In the genomic region with DNA sequence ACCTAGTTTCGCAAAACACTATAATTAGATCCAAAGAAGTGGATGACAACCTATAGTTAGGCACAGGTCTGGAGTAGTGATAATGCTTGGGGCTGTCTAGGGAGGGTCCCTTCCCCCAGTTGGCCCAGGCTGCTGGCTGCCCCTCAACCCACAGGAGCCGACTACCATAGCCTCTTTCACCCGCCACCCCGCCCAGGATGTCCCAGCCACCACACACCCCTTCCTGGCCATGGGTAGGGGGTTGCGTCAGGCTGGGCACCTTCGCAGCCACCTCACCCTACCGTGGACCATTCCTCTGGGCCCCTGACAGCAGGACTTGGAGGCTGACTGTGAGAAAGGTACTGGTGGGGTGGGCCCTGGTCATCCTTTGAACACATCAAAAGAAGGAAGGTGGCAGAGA, we compare ENCODE assay signal across 21 cellular contexts. TPM values are rescaled to one million over a fixed set of nuclear protein-coding genes. Genes with fewer than 3 reads are reported as not detected.
DNase-seq lines count a peak whose midpoint lies in the region; ATAC-seq and TF ChIP-seq lines count a peak whose summit lies in the region.
"Had no signal": no experiment of that assay in that cellular context is flagged by ENCODE, and none has a peak within 500 bp of the region (broad histone marks: within the 10 kb centered on the region; RNA-seq: fewer than 3 reads in every experiment).

No MANE protein-coding gene starts in this region.

- no peak for ATAC-seq in activated naive CD8-positive, alpha-beta T cell treated with anti-CD3 and anti-CD28 coated beads, Interleukin-2, amount 10 ng/mL, durations not matched to agents 7 days and 5 days (ENCODE audit: low read depth)
- ATAC-seq in GM21423 (IDR thresholded peaks at IDR 0.05; ENCODE audit: unreplicated experiment), result no peak
- ATAC-seq: upper lobe of right lung had no signal

- no peaks in the 10 kb centered on the region for H3K27me3 ChIP-seq in spleen (replicated peaks in 1 of 7)
- H3K27me3 ChIP-seq: upper lobe of right lung had no signal

- DNase-seq in activated naive CD8-positive, alpha-beta T cell treated with anti-CD3 and anti-CD28 coated beads, Interleukin-2, amount 10 ng/mL, durations not matched to agents 7 days and 5 days, result no peak
- no peak for DNase-seq in activated naive CD8-positive, alpha-beta T cell treated with anti-CD3 and anti-CD28 coated beads for 36 hours
- peak; percentile 56 to 68 (median 66) for DNase-seq in immature natural killer cell
- DNase-seq in spleen, result peak; percentile 88
- DNase-seq in GM03348 (ENCODE audit: low spot score), result no peak
- DNase-seq in C1 segment of cervical spinal cord (lab: John Stamatoyannopoulos, UW), result no peak
- DNase-seq: activated CD4-positive, alpha-beta T cell treated with anti-CD3 and anti-CD28 coated beads, Interleukin-2, amount 50 U/mL, for 4 hours; activated effector memory CD4-positive, alpha-beta T cell treated with Interleukin-2 at 50 U/mL for 16 hours; COR-L47; head of caudate nucleus; mesendoderm; NCI-H187 treated with DMSO at 0.1 percent for 48 hours; NCI-H446; stimulated activated naive CD4-positive, alpha-beta T cell; SW 1271; upper lobe of right lung had no signal

- POLR2A ChIA-PET in activated naive CD8-positive, alpha-beta T cell treated with anti-CD3 and anti-CD28 coated beads, Interleukin-2, amount 10 ng/mL, durations not matched to agents 7 days and 5 days (lab: Charles Lee), result interaction anchor here (1.0 kb wide), 1 partner anchor 15 kb away, joined by 3 read pairs; no protein-coding TSS in a partner anchor

- intact Hi-C loops in spleen (cut with DNase I; ENCODE audit: low total_unique reads), result no loop called here

- WGBS in spleen, 5 donors, result 31 to 54% (median 47%) methylated on average over 7 of the region's 7 CpGs

- no peak for TF ChIP-seq CTCF in spleen (IDR thresholded peaks at IDR 0.05 in 8 of 11, conservative IDR thresholded peaks at IDR 0.05 in 3 of 11)

- peak overlapping the region in 3 of 8 donors; percentile 8 to 98 (median 19) for H3K4me3 ChIP-seq in spleen
- H3K4me3 ChIP-seq: upper lobe of right lung had no signal

- no peaks in the 10 kb centered on the region for H3K9me3 Mint-ChIP-seq in activated naive CD8-positive, alpha-beta T cell treated with anti-CD3 and anti-CD28 coated beads, Interleukin-2, amount 10 ng/mL, durations not matched to agents 7 days and 5 days
- no peaks in the 10 kb centered on the region for H3K9me3 Mint-ChIP-seq in activated naive CD8-positive, alpha-beta T cell treated with anti-CD3 and anti-CD28 coated beads for 36 hours
- H3K9me3 Mint-ChIP-seq in IgD-negative memory B cell (no peaks in the 10 kb centered on the region), immature natural killer cell (no peaks in the 10 kb centered on the region)
- H3K9me3 Mint-ChIP-seq: neural crest cell had no signal

- H3K4me1 Mint-ChIP-seq in activated naive CD8-positive, alpha-beta T cell treated with anti-CD3 and anti-CD28 coated beads, Interleukin-2, amount 10 ng/mL, durations not matched to agents 7 days and 5 days, result peaks cover 33% of the 10 kb centered on the region
- peaks cover 21% of the 10 kb centered on the region for H3K4me1 Mint-ChIP-seq in activated naive CD8-positive, alpha-beta T cell treated with anti-CD3 and anti-CD28 coated beads for 36 hours
- peaks cover 48 to 67% (median 66%) of the 10 kb centered on the region in 3 donors for H3K4me1 Mint-ChIP-seq in IgD-negative memory B cell
- H3K4me1 Mint-ChIP-seq in immature natural killer cell, result peaks cover 95 to 98% of the 10 kb centered on the region in 2 donors

- peak overlapping the region; percentile 67 for H3K27ac Mint-ChIP-seq in activated naive CD8-positive, alpha-beta T cell treated with anti-CD3 and anti-CD28 coated beads, Interleukin-2, amount 10 ng/mL, durations not matched to agents 7 days and 5 days
- H3K27ac Mint-ChIP-seq in activated naive CD8-positive, alpha-beta T cell treated with anti-CD3 and anti-CD28 coated beads for 36 hours, result no peak overlapping the region
- H3K27ac Mint-ChIP-seq in IgD-negative memory B cell (peak overlapping the region; percentile 76 to 96 (median 94)), immature natural killer cell (peak overlapping the region; percentile 92 to 98 (median 95))

- no peaks in the 10 kb centered on the region for H3K36me3 Mint-ChIP-seq in activated naive CD8-positive, alpha-beta T cell treated with anti-CD3 and anti-CD28 coated beads, Interleukin-2, amount 10 ng/mL, durations not matched to agents 7 days and 5 days
- H3K36me3 Mint-ChIP-seq in activated naive CD8-positive, alpha-beta T cell treated with anti-CD3 and anti-CD28 coated beads for 36 hours, result no peaks in the 10 kb centered on the region
- peaks cover 13% of the 10 kb centered on the region for H3K36me3 Mint-ChIP-seq in IgD-negative memory B cell
- peaks cover 0 to 4% (median 0%) of the 10 kb centered on the region in 3 donors for H3K36me3 Mint-ChIP-seq in immature natural killer cell

- H3K9me3 ChIP-seq in spleen, result no peaks in the 10 kb centered on the region
- H3K9me3 ChIP-seq: upper lobe of right lung had no signal

- peak overlapping the region; percentile 36 to 100 (median 98) for H3K27ac ChIP-seq in spleen
- H3K27ac ChIP-seq: upper lobe of right lung had no signal

- no peaks in the 10 kb centered on the region for H3K27me3 Mint-ChIP-seq in activated naive CD8-positive, alpha-beta T cell treated with anti-CD3 and anti-CD28 coated beads, Interleukin-2, amount 10 ng/mL, durations not matched to agents 7 days and 5 days
- no peaks in the 10 kb centered on the region for H3K27me3 Mint-ChIP-seq in activated naive CD8-positive, alpha-beta T cell treated with anti-CD3 and anti-CD28 coated beads for 36 hours
- H3K27me3 Mint-ChIP-seq in IgD-negative memory B cell (no peaks in the 10 kb centered on the region), immature natural killer cell (ENCODE audit: low read depth in 3 of 3) (peaks cover 2 to 18% (median 5%) of the 10 kb centered on the region in 3 donors)

- H3K36me3 ChIP-seq in spleen, result peaks cover 0 to 21% (median 0%) of the 10 kb centered on the region in 6 donors
- H3K36me3 ChIP-seq: upper lobe of right lung had no signal

- peaks cover 53 to 100% (median 100%) of the 10 kb centered on the region in 6 donors for H3K4me1 ChIP-seq in spleen

- no peak for TF ChIP-seq POLR2A in spleen (IDR thresholded peaks at IDR 0.05)

- H3K4me3 Mint-ChIP-seq in activated naive CD8-positive, alpha-beta T cell treated with anti-CD3 and anti-CD28 coated beads, Interleukin-2, amount 10 ng/mL, durations not matched to agents 7 days and 5 days, result no peak overlapping the region
- no peak overlapping the region for H3K4me3 Mint-ChIP-seq in activated naive CD8-positive, alpha-beta T cell treated with anti-CD3 and anti-CD28 coated beads for 36 hours
- H3K4me3 Mint-ChIP-seq in IgD-negative memory B cell (peak overlapping the region; percentile 90 to 95 (median 92)), immature natural killer cell (peak overlapping the region; percentile 85 to 93 (median 91))
- H3K4me3 Mint-ChIP-seq: neural crest cell had no signal

RNA-seq across cellular contexts. Expression of gene TFEB, which starts 8.5 kb away (rescaled TPM):
- 10 to 100 TPM; 17.6 TPM for total RNA-seq in activated naive CD8-positive, alpha-beta T cell treated with anti-CD3 and anti-CD28 coated beads, Interleukin-2, amount 10 ng/mL, durations not matched to agents 7 days and 5 days
- 10 to 100 TPM in 1 of 2 experiments, 1 to 10 TPM in 1; 9.3 to 11.5 TPM for total RNA-seq in activated naive CD8-positive, alpha-beta T cell treated with anti-CD3 and anti-CD28 coated beads for 36 hours
- 196 TPM for polyA plus RNA-seq in IgD-negative memory B cell
- polyA plus RNA-seq in immature natural killer cell, result 10 to 100 TPM; 18.9 to 62.3 (median 23.9) TPM
- total RNA-seq in spleen, result 10 to 100 TPM; 55.9 to 80.8 (median 75.3) TPM
- polyA plus RNA-seq in spleen, result 100 to 1,000 TPM in 1 of 3 donors, 10 to 100 TPM in 2; 83.5 to 150 (median 97.4) TPM

RNA-seq across cellular contexts. Expression of gene PGC, which starts 20.3 kb away (rescaled TPM):
- not detected for total RNA-seq in activated naive CD8-positive, alpha-beta T cell treated with anti-CD3 and anti-CD28 coated beads, Interleukin-2, amount 10 ng/mL, durations not matched to agents 7 days and 5 days
- total RNA-seq in activated naive CD8-positive, alpha-beta T cell treated with anti-CD3 and anti-CD28 coated beads for 36 hours, result not detected
- polyA plus RNA-seq in IgD-negative memory B cell (not detected), immature natural killer cell (not detected), spleen (under 1 TPM; 0.26 to 0.74 (median 0.48) TPM)
- total RNA-seq in spleen, result not detected
- total RNA-seq: H4, neural crest cell had no signal
- polyA plus RNA-seq: AG04450 had no signal

RNA-seq across cellular contexts. Expression of gene FRS3, which starts 52.8 kb away (rescaled TPM):
- total RNA-seq in activated naive CD8-positive, alpha-beta T cell treated with anti-CD3 and anti-CD28 coated beads, Interleukin-2, amount 10 ng/mL, durations not matched to agents 7 days and 5 days, result 1 to 10 TPM; 6.2 to 8.3 TPM
- 1 to 10 TPM; 3.1 to 5.2 TPM for total RNA-seq in activated naive CD8-positive, alpha-beta T cell treated with anti-CD3 and anti-CD28 coated beads for 36 hours
- polyA plus RNA-seq in IgD-negative memory B cell (2.9 TPM), immature natural killer cell (1 to 10 TPM in 1 of 3 donors, under 1 TPM in 1, not detected in 1; 0.80 to 2.1 TPM), spleen (1 to 10 TPM; 2.6 to 6.2 (median 4.8) TPM)
- 1 to 10 TPM; 3.7 to 7.3 (median 6.3) TPM for total RNA-seq in spleen

RNA-seq across cellular contexts. Expression of gene PRICKLE4, which starts 53.7 kb away (rescaled TPM):
- not detected for total RNA-seq in activated naive CD8-positive, alpha-beta T cell treated with anti-CD3 and anti-CD28 coated beads, Interleukin-2, amount 10 ng/mL, durations not matched to agents 7 days and 5 days
- not detected for total RNA-seq in activated naive CD8-positive, alpha-beta T cell treated with anti-CD3 and anti-CD28 coated beads for 36 hours
- not detected for polyA plus RNA-seq in IgD-negative memory B cell
- polyA plus RNA-seq in immature natural killer cell, result not detected
- total RNA-seq in spleen, result 10 to 100 TPM in 5 of 7 donors, 1 to 10 TPM in 2; 5.4 to 32.8 (median 14.2) TPM
- 1 to 10 TPM in 1 of 3 donors, under 1 TPM in 2; 0.41 to 5.3 (median 0.61) TPM for polyA plus RNA-seq in spleen
- total RNA-seq: H4 had no signal
- polyA plus RNA-seq: AG04450 had no signal

Comparison
In these comparisons a context has a peak if more than half of its experiments do, and no peak if none do; other contexts are left out.
1. DNase-seq: peak in immature natural killer cell (3 of 3) and spleen (single experiment); none in activated naive CD8-positive, alpha-beta T cell treated with anti-CD3 and anti-CD28 coated beads, Interleukin-2, amount 10 ng/mL, durations not matched to agents 7 days and 5 days (single experiment), activated naive CD8-positive, alpha-beta T cell treated with anti-CD3 and anti-CD28 coated beads for 36 hours (single experiment), GM03348 (single experiment) and C1 segment of cervical spinal cord (0 of 14).
2. H3K4me3 Mint-ChIP-seq: peak in IgD-negative memory B cell (4 of 4) and immature natural killer cell (5 of 5); none in activated naive CD8-positive, alpha-beta T cell treated with anti-CD3 and anti-CD28 coated beads, Interleukin-2, amount 10 ng/mL, durations not matched to agents 7 days and 5 days (single experiment) and activated naive CD8-positive, alpha-beta T cell treated with anti-CD3 and anti-CD28 coated beads for 36 hours (single experiment).